Comparison of ENCODE assay signal across 17 cellular contexts in the genomic region with DNA sequence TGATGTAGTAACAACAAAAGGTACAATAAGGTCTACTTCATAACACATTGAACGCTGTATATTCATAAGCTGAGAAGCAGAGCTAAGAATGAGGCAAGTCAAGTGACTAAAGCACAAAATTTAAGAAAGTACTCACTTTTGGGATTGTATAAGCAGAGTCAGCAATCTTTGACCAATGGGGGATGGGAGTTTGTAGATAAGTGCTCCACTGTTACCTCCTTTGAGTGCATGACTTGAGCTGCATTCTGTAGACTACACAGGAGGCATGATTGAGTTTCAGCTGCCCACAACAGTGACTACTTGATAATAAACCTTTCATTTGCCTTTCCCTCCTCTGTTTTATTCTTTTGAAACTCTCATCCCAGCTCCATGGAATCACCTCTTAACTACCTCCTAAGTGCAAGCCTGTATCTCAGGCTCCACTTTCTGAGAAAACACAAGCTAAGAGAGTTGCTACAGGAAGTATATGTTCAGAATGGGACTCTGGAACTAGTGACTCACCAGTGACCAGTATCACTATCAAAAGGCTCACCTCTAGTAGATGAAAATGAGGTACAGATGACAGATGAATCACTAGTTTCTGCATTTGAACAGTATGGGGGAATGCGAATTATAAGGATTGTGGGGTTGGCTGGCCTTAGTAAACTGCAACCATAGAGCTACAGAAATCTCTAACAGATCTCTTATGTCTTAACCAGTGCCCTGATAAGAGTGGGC. TPM values are rescaled to one million over a fixed set of nuclear protein-coding genes. Genes with fewer than 3 reads are reported as not detected.
DNase-seq lines count a peak whose midpoint lies in the region; ATAC-seq and TF ChIP-seq lines count a peak whose summit lies in the region.
"Had no signal": no experiment of that assay in that cellular context is flagged by ENCODE, and none has a peak within 500 bp of the region (broad histone marks: within the 10 kb centered on the region; RNA-seq: fewer than 3 reads in every experiment).

No MANE protein-coding gene starts in this region.

- H3K9me3 ChIP-seq in mucosa of descending colon, result no peaks in the 10 kb centered on the region
- H3K9me3 ChIP-seq in neuronal stem cell (replicated peaks in 1 of 2; ENCODE audit: control insufficient read depth in 2 of 2, insufficient read depth in 1 of 2, low read depth in 1 of 2, low read length in 2 of 2), result no peaks in the 10 kb centered on the region
- H3K9me3 ChIP-seq: colonic mucosa, testis had no signal

- H2AK5ac ChIP-seq in neuronal stem cell (ENCODE audit: low read depth, low read length), result no peak overlapping the region

- H3K18ac ChIP-seq in neuronal stem cell (ENCODE audit: low read length), result no peak overlapping the region

- no peak overlapping the region for H4K91ac ChIP-seq in neuronal stem cell (ENCODE audit: low read depth, low read length, poor library complexity)

- no CpG with 5 or more reads among the region's 2 CpGs for WGBS in neuronal stem cell (ENCODE audit: extremely low coverage in 2 of 2, insufficient read length in 2 of 2, insufficient replicate concordance in 1 of 2), 2 donors

- no peak overlapping the region for H2BK15ac ChIP-seq in neuronal stem cell (ENCODE audit: low read length)

- H3K4me1 ChIP-seq in mucosa of descending colon (ENCODE audit: low read depth), result no peaks in the 10 kb centered on the region
- H3K4me1 ChIP-seq in neuronal stem cell (ENCODE audit: control insufficient read depth in 2 of 2, insufficient read depth in 1 of 2, low read depth in 1 of 2, low read length in 2 of 2), result peaks cover 0 to 12% of the 10 kb centered on the region in 2 donors
- H3K4me1 ChIP-seq: colonic mucosa, testis had no signal

- intact Hi-C loops in mucosa of descending colon (cut with DNase I, micrococcal nuclease), result no loop called here

- no peak overlapping the region for H2BK5ac ChIP-seq in neuronal stem cell (ENCODE audit: low read length)

- H3K9ac ChIP-seq in neuronal stem cell (ENCODE audit: low read depth, low read length, poor library complexity), result no peak overlapping the region

- ATAC-seq in GM18511 (IDR thresholded peaks at IDR 0.05; ENCODE audit: unreplicated experiment), result peak; percentile 92
- peak; percentile 82 for ATAC-seq in GM21423 (IDR thresholded peaks at IDR 0.05; ENCODE audit: unreplicated experiment)
- peak; percentile 94 for ATAC-seq in HG03558 (IDR thresholded peaks at IDR 0.05; ENCODE audit: extremely low read depth, unreplicated experiment)
- ATAC-seq in mucosa of descending colon, result no peak

- no peak overlapping the region for H2BK120ac ChIP-seq in neuronal stem cell (ENCODE audit: low read depth, low read length)

- H3K79me1 ChIP-seq in neuronal stem cell (ENCODE audit: low read depth, low read length), result no peaks in the 10 kb centered on the region

- no peak overlapping the region for H3K27ac ChIP-seq in neuronal stem cell (replicated peaks; ENCODE audit: low read length)
- H3K27ac ChIP-seq: colonic mucosa, testis had no signal

- H3K4ac ChIP-seq in neuronal stem cell (ENCODE audit: low read length), result no peak overlapping the region

- no peak for TF ChIP-seq CTCF in fibroblast of the aortic adventitia (IDR thresholded peaks at IDR 0.05; ENCODE audit: insufficient read depth, low read length)
- TF ChIP-seq CTCF in mucosa of descending colon (IDR thresholded peaks at IDR 0.05), result no peak

- no peak overlapping the region for H4K8ac ChIP-seq in neuronal stem cell (ENCODE audit: low read depth, low read length)

- no peak overlapping the region for H3K14ac ChIP-seq in neuronal stem cell (ENCODE audit: low read length)

- no peak overlapping the region for H3K4me2 ChIP-seq in neuronal stem cell (ENCODE audit: insufficient read depth, low read length, poor library complexity, severe bottlenecking)

- H3K27me3 ChIP-seq in neuronal stem cell (ENCODE audit: control insufficient read depth in 3 of 3, insufficient read depth in 3 of 3, low read depth in 1 of 3, low read length in 3 of 3), result no peaks in the 10 kb centered on the region
- H3K27me3 ChIP-seq: colonic mucosa, testis had no signal

- H3K36me3 ChIP-seq in mucosa of descending colon (ENCODE audit: low read depth) (no peaks in the 10 kb centered on the region), neuronal stem cell (replicated peaks in 1 of 2; ENCODE audit: control insufficient read depth in 2 of 2, insufficient read depth in 2 of 2, low read length in 2 of 2) (no peaks in the 10 kb centered on the region)
- H3K36me3 ChIP-seq: colonic mucosa had no signal

- H2AFZ ChIP-seq in neuronal stem cell (ENCODE audit: low read length), result no peak overlapping the region

- peak; percentile 12 for DNase-seq in fibroblast of the aortic adventitia (ENCODE audit: low read depth)
- no peak for DNase-seq in mucosa of descending colon
- DNase-seq in neuronal stem cell (ENCODE audit: low spot score), result no peak
- DNase-seq in glomerular visceral epithelial cell (ENCODE audit: extremely low spot score), result no peak
- DNase-seq in NCI-H748 treated with DMSO at 0.1 percent for 48 hours (lab: John Stamatoyannopoulos, UW), result no peak
- DNase-seq: activated CD4-positive, CD25-positive, alpha-beta regulatory T cell; activated naive CD4-positive, alpha-beta T cell treated with anti-CD3 and anti-CD28 coated beads, Interleukin-2, amount 10 ng/mL, durations not matched to agents 7 days and 5 days; colonic mucosa; Kasumi-1; mesendoderm; NCI-H2171 treated with DMSO at 0.1 percent for 48 hours; SHP77; testis had no signal

- no peak overlapping the region for H3K4me3 ChIP-seq in fibroblast of the aortic adventitia (ENCODE audit: low read depth, low read length)
- no peak overlapping the region for H3K4me3 ChIP-seq in mucosa of descending colon
- no peak overlapping the region for H3K4me3 ChIP-seq in neuronal stem cell (ENCODE audit: low read length in 2 of 2)
- H3K4me3 ChIP-seq: colonic mucosa, testis had no signal

- H2BK12ac ChIP-seq in neuronal stem cell (ENCODE audit: low read length), result no peak overlapping the region

- H3K23ac ChIP-seq in neuronal stem cell (ENCODE audit: low read depth, low read length, poor library complexity), result no peak overlapping the region

RNA-seq across cellular contexts. Expression of a gene that starts 49.2 kb away (rescaled TPM):
- not detected in 2 replicates for total RNA-seq in fibroblast of the aortic adventitia (ENCODE audit: low replicate concordance)
- not detected for total RNA-seq in mucosa of descending colon
- 0.13 TPM for polyA plus RNA-seq in neuronal stem cell (2013, experiment 1 of 2)
- polyA plus RNA-seq in neuronal stem cell (2013, experiment 2 of 2), result 0.08 TPM
- total RNA-seq: colonic mucosa, pulmonary artery endothelial cell had no signal
